ENCODE assay signal across 22 cellular contexts in the genomic region with DNA sequence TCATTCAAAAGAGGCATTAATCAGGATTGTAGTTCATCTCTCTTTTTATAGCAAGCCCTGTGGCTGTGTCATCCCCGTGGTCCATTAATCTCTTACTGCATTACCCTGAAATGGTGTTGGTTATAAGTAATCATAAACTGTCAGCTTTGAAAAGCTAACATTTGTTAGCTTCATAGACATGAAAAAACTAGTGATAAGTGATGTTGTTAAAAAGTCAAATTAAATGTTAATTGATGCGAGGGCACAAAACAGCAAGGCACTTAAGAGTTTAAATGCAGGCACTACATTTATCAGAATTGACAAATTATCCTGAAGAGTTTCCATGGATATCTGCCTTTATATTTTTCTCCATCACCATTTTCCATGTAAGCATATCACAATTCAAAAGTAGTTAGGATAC.
"Had no signal": no experiment of that assay in that cellular context is flagged by ENCODE, and none has a peak within 500 bp of the region (broad histone marks: within the 10 kb centered on the region; RNA-seq: fewer than 3 reads in every experiment).

No MANE protein-coding gene starts in this region.

- H3K4me1 ChIP-seq: gastrocnemius medialis, left lung, suprapubic skin, transverse colon, vagina had no signal

- H3K36me3 ChIP-seq: gastrocnemius medialis, left lung, suprapubic skin, transverse colon, vagina had no signal

- ATAC-seq: activated naive CD4-positive, alpha-beta T cell treated with anti-CD3 and anti-CD28 coated beads, Interleukin-2, amount 50 U/mL, for 72 hours; esophagus mucosa; gastrocnemius medialis; left lung; sciatic nerve; stimulated activated naive CD8-positive, alpha-beta T cell treated with anti-CD3 and anti-CD28 coated beads, Interleukin-15, amount 100 ng/mL, for 72 hours had no signal

- H3K27me3 ChIP-seq: gastrocnemius medialis, left lung, suprapubic skin, transverse colon, vagina had no signal

- H3K27ac ChIP-seq: gastrocnemius medialis, left lung, suprapubic skin, transverse colon, vagina, VCaP had no signal

- DNase-seq: activated CD4-positive, alpha-beta T cell treated with anti-CD3 and anti-CD28 coated beads for 1 hour; activated CD4-positive, alpha-beta T cell treated with anti-CD3 and anti-CD28 coated beads, Interleukin-2, amount 50 U/mL, for 4 hours; activated gamma-delta T cell treated with Interleukin-2 at 50 U/mL for 16 hours; effector CD8-positive, alpha-beta T cell; gastrocnemius medialis; head of caudate nucleus; kidney; left lung; mammary epithelial cell; midbrain; nephron progenitor cell; nucleus accumbens; stimulated activated CD4-positive, alpha-beta T cell treated with anti-CD3 and anti-CD28 coated beads, Interleukin-4, amount 100 ng/mL, for 1 hour; stimulated activated naive CD8-positive, alpha-beta T cell treated with anti-CD3 and anti-CD28 coated beads, Interleukin-15, amount 100 ng/mL, for 72 hours; transverse colon had no signal

- H3K4me3 ChIP-seq: gastrocnemius medialis, left lung, smooth muscle cell, suprapubic skin, transverse colon, vagina had no signal

- FAIRE-seq: kidney had no signal

- H3K9me3 ChIP-seq: gastrocnemius medialis, suprapubic skin, transverse colon, vagina had no signal
